Comparison of ENCODE assay signal across 8 cellular contexts in genomic region chr17:2416010-2416734, GRCh38. TPM values are rescaled to one million over a fixed set of nuclear protein-coding genes. Genes with fewer than 3 reads are reported as not detected.
DNase-seq lines count a peak whose midpoint lies in the region; ATAC-seq, FAIRE-seq and TF ChIP-seq lines count a peak whose summit lies in the region.

No MANE protein-coding gene starts in this region.

- TF ChIP-seq CTCF in cardiac fibroblast (IDR thresholded peaks at IDR 0.05; ENCODE audit: low read depth, low read length) (peak; percentile 93), kidney (IDR thresholded peaks at IDR 0.05; ENCODE audit: borderline replicate concordance, extremely low read depth, insufficient read depth) (peak; percentile 98)

- no peak overlapping the region for H3K4me3 ChIP-seq in cardiac fibroblast (replicated peaks in 1 of 2; ENCODE audit: low read depth in 2 of 2, low read length in 2 of 2)
- no peak overlapping the region for H3K4me3 ChIP-seq in kidney (ENCODE audit: low read length in 2 of 2)

- peak; percentile 67 for DNase-seq in NCI-H510A treated with DMSO at 0.1 percent for 48 hours (lab: John Stamatoyannopoulos, UW)
- no peak for DNase-seq in NCI-H510A (lab: John Stamatoyannopoulos, UW)
- peak; percentile 65 for DNase-seq in NCI-H2171 (lab: John Stamatoyannopoulos, UW)
- peak; percentile 51 to 87 (median 72) for DNase-seq in activated CD4-positive, CD25-positive, alpha-beta regulatory T cell (lab: John Stamatoyannopoulos, UW)
- DNase-seq in cardiac fibroblast (ENCODE audit: low read depth in 2 of 2): peak; percentile 93 to 94
- DNase-seq in kidney: peak; percentile 92
- DNase-seq in stimulated activated CD4-positive, alpha-beta T cell treated with anti-CD3 and anti-CD28 coated beads, Interleukin-15, amount 100 ng/mL, for 24 hours: peak; percentile 86

- H3K27ac ChIP-seq in kidney (ENCODE audit: low read depth in 2 of 2, low read length in 2 of 2): no peak overlapping the region

- intact Hi-C loops in kidney (cut with DNase I): loop anchor here (5.0 kb wide), 1 partner anchor 34 kb away; no protein-coding TSS in a partner anchor

- H3K9me3 ChIP-seq in kidney (ENCODE audit: control insufficient read depth in 1 of 2, low read length in 2 of 2): no peaks in the 10 kb centered on the region

- H3K36me3 ChIP-seq in kidney (ENCODE audit: control insufficient read depth in 1 of 2, insufficient read depth in 2 of 2, low read length in 2 of 2): peaks cover 5 to 28% of the 10 kb centered on the region in 2 donors

- peak overlapping the region in 1 of 2 donors; percentile 28 for H3K9ac ChIP-seq in kidney (ENCODE audit: low read length in 2 of 2)

- ATAC-seq in HG02610 (IDR thresholded peaks at IDR 0.05; ENCODE audit: unreplicated experiment): no peak

- peak; percentile 97 for FAIRE-seq in kidney (lab: Jason Lieb, UNC)

- H3K4me1 ChIP-seq in kidney (ENCODE audit: control insufficient read depth in 1 of 2, insufficient read depth in 1 of 2, low read depth in 1 of 2, low read length in 2 of 2): peaks cover 0 to 3% of the 10 kb centered on the region in 2 donors

RNA-seq across cellular contexts. Expression of gene MNT, which starts 15.3 kb away (rescaled TPM):
- total RNA-seq in kidney: 39.8 TPM
- polyA plus RNA-seq in kidney (ENCODE audit: insufficient read depth, low read depth, low replicate concordance): 3.7 TPM
